1 cellular context compared by ENCODE assay signal in genomic region chr17:4920351-4921048, GRCh38.
A peak's percentile ranks its signal among the peaks of the same experiment; 100 is the strongest.
TF ChIP-seq lines count a peak whose summit lies in the region.

No MANE protein-coding gene starts in this region.

TF ChIP-seq in IMR-90, 13 proteins besides CTCF, POLR2A, EP300 and RAD21:
- TF ChIP-seq CEBPB (IDR thresholded peaks at IDR 0.05; ENCODE audit: low read depth, low read length), result peak; percentile 84
- TF ChIP-seq USF2 (IDR thresholded peaks at IDR 0.05; ENCODE audit: low read depth, low read length), result no peak
